ENCODE assay signal across 9 cellular contexts in genomic region chr5:171858303-171858702, GRCh38.
DNase-seq lines count a peak whose midpoint lies in the region; ATAC-seq and TF ChIP-seq lines count a peak whose summit lies in the region.
"Had no signal": no experiment of that assay in that cellular context is flagged by ENCODE, and none has a peak within 500 bp of the region (broad histone marks: within the 10 kb centered on the region; RNA-seq: fewer than 3 reads in every experiment).

No MANE protein-coding gene starts in this region.

- no peaks in the 10 kb centered on the region for H3K79me2 ChIP-seq in DND-41 (ENCODE audit: insufficient read depth, low read length)

- no peak overlapping the region for H2AFZ ChIP-seq in DND-41 (ENCODE audit: low read depth, low read length)

- ATAC-seq in DND-41 (ENCODE audit: insufficient read depth, low read depth) (peak; percentile 43; the same call in 1 of the 3 replicates), mucosa of descending colon (peak; percentile 40)

- H3K27me3 ChIP-seq in DND-41 (ENCODE audit: insufficient read depth, low read length, poor library complexity) (no peaks in the 10 kb centered on the region), HL-60 (ENCODE audit: insufficient read depth, poor library complexity, severe bottlenecking) (no peaks in the 10 kb centered on the region)

- no peak overlapping the region for H3K4me3 ChIP-seq in DND-41 (ENCODE audit: low read depth in 1 of 2, low read length in 2 of 2)
- H3K4me3 ChIP-seq in HL-60 (replicated peaks; ENCODE audit: insufficient read depth, low read length), result no peak overlapping the region
- H3K4me3 ChIP-seq in mucosa of descending colon, result no peak overlapping the region

- peak; percentile 63 for TF ChIP-seq CTCF in DND-41 (IDR thresholded peaks at IDR 0.05; ENCODE audit: borderline replicate concordance, extremely low read depth, low read length, poor library complexity, severe bottlenecking)
- TF ChIP-seq CTCF in HL-60 (IDR thresholded peaks at IDR 0.05; ENCODE audit: insufficient read depth, low read length), result peak; percentile 24
- peak; percentile 32 to 33 for TF ChIP-seq CTCF in brain (conservative IDR thresholded peaks at IDR 0.05)
- no peak for TF ChIP-seq CTCF in mucosa of descending colon (IDR thresholded peaks at IDR 0.05)

- H3K27ac ChIP-seq in DND-41 (ENCODE audit: low read length) (no peak overlapping the region), HL-60 (replicated peaks) (no peak overlapping the region)

- H3K9me3 Mint-ChIP-seq in brain, result no peaks in the 10 kb centered on the region
- H3K9me3 Mint-ChIP-seq: dendritic cell treated with granulocyte-macrophage colony-stimulating factor and Interleukin-4, amounts not matched to agents 40 ng/mL and 50 ng/mL, for 4 days had no signal

- no peak overlapping the region for H3K4me3 Mint-ChIP-seq in brain
- H3K4me3 Mint-ChIP-seq: dendritic cell treated with granulocyte-macrophage colony-stimulating factor and Interleukin-4, amounts not matched to agents 40 ng/mL and 50 ng/mL, for 4 days; naive B cell had no signal

- peaks cover 34% of the 10 kb centered on the region for H3K36me3 Mint-ChIP-seq in brain

- H3K27ac Mint-ChIP-seq in brain, result peak overlapping the region in 4 of 5 experiments; percentile 48 to 91 (median 88)
- H3K27ac Mint-ChIP-seq: dendritic cell treated with granulocyte-macrophage colony-stimulating factor and Interleukin-4, amounts not matched to agents 40 ng/mL and 50 ng/mL, for 4 days had no signal

- H3K4me1 ChIP-seq in DND-41 (ENCODE audit: insufficient read depth, low read length) (no peaks in the 10 kb centered on the region), mucosa of descending colon (ENCODE audit: low read depth) (no peaks in the 10 kb centered on the region)

- no peak overlapping the region for H3K9ac ChIP-seq in DND-41 (ENCODE audit: low read depth, low read length)

- H3K4me2 ChIP-seq in DND-41 (ENCODE audit: insufficient read depth, low read length), result no peak overlapping the region

- H3K9me3 ChIP-seq in DND-41 (ENCODE audit: insufficient read depth, low read length, severe bottlenecking), result no peaks in the 10 kb centered on the region
- H3K9me3 ChIP-seq in mucosa of descending colon, result no peaks in the 10 kb centered on the region

- H3K4me1 Mint-ChIP-seq in brain, result peaks cover 28% of the 10 kb centered on the region

- H3K27me3 Mint-ChIP-seq in brain, result peaks cover 6% of the 10 kb centered on the region
- H3K27me3 Mint-ChIP-seq: dendritic cell treated with granulocyte-macrophage colony-stimulating factor and Interleukin-4, amounts not matched to agents 40 ng/mL and 50 ng/mL, for 4 days; naive B cell had no signal

- intact Hi-C loops in mucosa of descending colon (cut with DNase I, micrococcal nuclease), result no loop called here

- DNase-seq in DND-41 (peak; percentile 12), HL-60 (ENCODE audit: low read depth in 1 of 2, low spot score in 1 of 2) (no peak), mucosa of descending colon (no peak), NCI-H1092 treated with DMSO at 0.1 percent for 48 hours (lab: John Stamatoyannopoulos, UW) (no peak), AG08395 (ENCODE audit: low spot score) (no peak), DMS79 treated with DMSO at 0.1 percent for 48 hours (lab: John Stamatoyannopoulos, UW) (no peak)
- DNase-seq: naive B cell had no signal

- 0 out of 2 replicates have a peak, but pooled peaks cover 3% of the 10 kb centered on the region for H4K20me1 ChIP-seq in DND-41 (ENCODE audit: insufficient read depth, low read length)

- H3K36me3 ChIP-seq in DND-41 (ENCODE audit: insufficient read depth, low read length) (peaks cover 8% of the 10 kb centered on the region; the same call in 1 of the 2 replicates), mucosa of descending colon (ENCODE audit: low read depth) (no peaks in the 10 kb centered on the region)
